In the genomic region with DNA sequence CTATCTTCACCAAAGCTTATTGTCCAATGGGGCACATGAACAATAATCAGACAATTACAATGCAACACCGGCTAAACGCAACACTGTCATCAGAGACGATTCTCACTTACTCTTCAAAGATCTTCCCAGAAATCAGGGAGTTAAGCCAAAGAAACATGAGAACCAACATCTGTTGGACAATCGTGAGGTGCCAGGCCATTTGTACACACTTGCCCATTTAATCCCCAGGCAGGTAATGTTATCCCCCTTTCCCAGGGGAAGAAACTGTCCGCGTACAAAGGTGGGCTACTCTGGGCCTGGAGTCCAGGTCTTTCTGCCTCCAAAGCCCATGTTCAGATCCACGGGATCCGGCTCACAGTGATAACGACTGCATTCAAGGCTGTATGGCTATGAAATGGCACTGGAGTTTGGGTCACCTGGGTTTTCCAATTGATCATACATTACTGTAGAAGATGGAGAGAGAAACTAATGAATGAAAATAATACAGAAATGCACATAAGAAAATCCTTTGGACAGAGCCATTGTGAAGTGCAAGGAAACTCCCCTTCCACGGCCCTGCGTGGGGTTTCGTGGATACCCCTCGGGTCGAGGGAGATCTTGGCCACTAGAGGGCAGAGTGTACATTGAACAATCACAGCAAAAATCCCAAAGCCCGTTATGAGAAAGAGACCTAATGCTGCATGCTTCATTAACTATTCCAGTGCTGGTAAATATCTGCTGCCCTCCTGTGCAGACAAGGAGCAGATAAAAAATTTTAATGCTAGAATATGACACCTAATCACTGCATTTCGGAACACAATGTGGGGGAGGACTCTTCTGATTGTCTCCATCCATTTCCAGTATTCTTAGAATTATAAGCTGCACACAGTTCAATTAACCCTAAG, we compare ENCODE assay signal across 1 cellular context.
TF ChIP-seq lines count a peak whose summit lies in the region.

No MANE protein-coding gene starts in this region.

TF ChIP-seq in HepG2, 621 proteins besides CTCF, POLR2A, EP300 and RAD21 (continued from another document):
- TF ChIP-seq, protein P1, sequence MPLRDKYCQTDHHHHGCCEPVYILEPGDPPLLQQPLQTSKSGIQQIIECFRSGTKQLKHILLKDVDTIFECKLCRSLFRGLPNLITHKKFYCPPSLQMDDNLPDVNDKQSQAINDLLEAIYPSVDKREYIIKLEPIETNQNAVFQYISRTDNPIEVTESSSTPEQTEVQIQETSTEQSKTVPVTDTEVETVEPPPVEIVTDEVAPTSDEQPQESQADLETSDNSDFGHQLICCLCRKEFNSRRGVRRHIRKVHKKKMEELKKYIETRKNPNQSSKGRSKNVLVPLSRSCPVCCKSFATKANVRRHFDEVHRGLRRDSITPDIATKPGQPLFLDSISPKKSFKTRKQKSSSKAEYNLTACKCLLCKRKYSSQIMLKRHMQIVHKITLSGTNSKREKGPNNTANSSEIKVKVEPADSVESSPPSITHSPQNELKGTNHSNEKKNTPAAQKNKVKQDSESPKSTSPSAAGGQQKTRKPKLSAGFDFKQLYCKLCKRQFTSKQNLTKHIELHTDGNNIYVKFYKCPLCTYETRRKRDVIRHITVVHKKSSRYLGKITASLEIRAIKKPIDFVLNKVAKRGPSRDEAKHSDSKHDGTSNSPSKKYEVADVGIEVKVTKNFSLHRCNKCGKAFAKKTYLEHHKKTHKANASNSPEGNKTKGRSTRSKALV (CRISPR knock-in tag; IDR thresholded peaks at IDR 0.05): no peak
- no peak for TF ChIP-seq CBX2 (IDR thresholded peaks at IDR 0.05; ENCODE audit: low read depth, low read length)
- TF ChIP-seq CBX2 (CRISPR knock-in tag; IDR thresholded peaks at IDR 0.05; ENCODE audit: low read depth): no peak
- no peak for TF ChIP-seq KMT2B (CRISPR knock-in tag; IDR thresholded peaks at IDR 0.05)
- TF ChIP-seq MEIS2 (CRISPR knock-in tag; IDR thresholded peaks at IDR 0.05): no peak
- no peak for TF ChIP-seq SP5 (CRISPR knock-in tag; IDR thresholded peaks at IDR 0.05; ENCODE audit: borderline replicate concordance, low read depth)
- peak; percentile 50; the same call in 1 of the 2 replicates for TF ChIP-seq ZGPAT (CRISPR knock-in tag; IDR thresholded peaks at IDR 0.05)
- peak; percentile 82; the same call in 1 of the 2 replicates for TF ChIP-seq KDM2A (CRISPR knock-in tag; IDR thresholded peaks at IDR 0.05; ENCODE audit: borderline replicate concordance, low read depth)
- TF ChIP-seq, protein P2, sequence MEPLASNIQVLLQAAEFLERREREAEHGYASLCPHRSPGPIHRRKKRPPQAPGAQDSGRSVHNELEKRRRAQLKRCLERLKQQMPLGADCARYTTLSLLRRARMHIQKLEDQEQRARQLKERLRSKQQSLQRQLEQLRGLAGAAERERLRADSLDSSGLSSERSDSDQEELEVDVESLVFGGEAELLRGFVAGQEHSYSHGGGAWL (CRISPR knock-in tag; IDR thresholded peaks at IDR 0.05): no peak
- TF ChIP-seq ZNF747 (CRISPR knock-in tag; IDR thresholded peaks at IDR 0.05; ENCODE audit: borderline replicate concordance): no peak
- TF ChIP-seq ZNF761 (CRISPR knock-in tag; conservative IDR thresholded peaks at IDR 0.05): no peak
- TF ChIP-seq FOXM1 (CRISPR knock-in tag; IDR thresholded peaks at IDR 0.05): no peak
- TF ChIP-seq KAT2B (IDR thresholded peaks at IDR 0.05; ENCODE audit: borderline replicate concordance, low read depth, low read length): no peak
- no peak for TF ChIP-seq ZFP91 (CRISPR knock-in tag; IDR thresholded peaks at IDR 0.05; ENCODE audit: borderline replicate concordance)
- TF ChIP-seq, protein P3, sequence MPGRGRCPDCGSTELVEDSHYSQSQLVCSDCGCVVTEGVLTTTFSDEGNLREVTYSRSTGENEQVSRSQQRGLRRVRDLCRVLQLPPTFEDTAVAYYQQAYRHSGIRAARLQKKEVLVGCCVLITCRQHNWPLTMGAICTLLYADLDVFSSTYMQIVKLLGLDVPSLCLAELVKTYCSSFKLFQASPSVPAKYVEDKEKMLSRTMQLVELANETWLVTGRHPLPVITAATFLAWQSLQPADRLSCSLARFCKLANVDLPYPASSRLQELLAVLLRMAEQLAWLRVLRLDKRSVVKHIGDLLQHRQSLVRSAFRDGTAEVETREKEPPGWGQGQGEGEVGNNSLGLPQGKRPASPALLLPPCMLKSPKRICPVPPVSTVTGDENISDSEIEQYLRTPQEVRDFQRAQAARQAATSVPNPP (CRISPR knock-in tag; IDR thresholded peaks at IDR 0.05): no peak
- TF ChIP-seq SMYD3 (CRISPR knock-in tag; IDR thresholded peaks at IDR 0.05): no peak
